In the genomic region with DNA sequence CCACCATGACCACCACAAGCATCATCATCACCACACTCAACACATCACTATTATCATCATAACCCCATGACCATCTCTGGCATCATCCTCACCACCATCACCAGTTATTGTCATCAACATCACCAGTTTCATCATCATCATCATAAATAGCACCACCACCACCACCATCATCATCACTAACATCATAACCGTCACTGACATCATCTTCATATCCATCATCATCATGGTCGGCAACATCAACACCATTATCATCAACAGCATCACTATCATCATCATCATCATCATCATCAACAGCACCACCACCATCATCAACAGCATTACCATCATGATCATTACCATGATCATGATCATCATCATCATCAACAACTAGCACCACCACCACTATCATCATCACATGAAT, we compare ENCODE assay signal across 1 cellular context.
A peak's percentile ranks its signal among the peaks of the same experiment; 100 is the strongest.
TF ChIP-seq lines count a peak whose summit lies in the region.

No MANE protein-coding gene starts in this region.

TF ChIP-seq in HEK293, 187 proteins besides CTCF, POLR2A, EP300 and RAD21 (continued from another document):
- TF ChIP-seq ZNF513 (tag by site-specific recombination; IDR thresholded peaks at IDR 0.05), result peak; percentile 86
- peak; percentile 6; the same call in 1 of the 2 replicates for TF ChIP-seq ZNF707 (tag by site-specific recombination; IDR thresholded peaks at IDR 0.05)
- TF ChIP-seq ZNF37A (tag by site-specific recombination; IDR thresholded peaks at IDR 0.05), result no peak
- TF ChIP-seq ZNF426 (tag by site-specific recombination; IDR thresholded peaks at IDR 0.05), result no peak
- 0 out of 2 replicates have a peak, but pooled peaks have one; percentile 48 for TF ChIP-seq ZNF747 (tag by site-specific recombination; IDR thresholded peaks at IDR 0.05)
TF ChIP-seq in HEK293: peak in this region for 8.
